8 cellular contexts compared by ENCODE assay signal in the genomic region with DNA sequence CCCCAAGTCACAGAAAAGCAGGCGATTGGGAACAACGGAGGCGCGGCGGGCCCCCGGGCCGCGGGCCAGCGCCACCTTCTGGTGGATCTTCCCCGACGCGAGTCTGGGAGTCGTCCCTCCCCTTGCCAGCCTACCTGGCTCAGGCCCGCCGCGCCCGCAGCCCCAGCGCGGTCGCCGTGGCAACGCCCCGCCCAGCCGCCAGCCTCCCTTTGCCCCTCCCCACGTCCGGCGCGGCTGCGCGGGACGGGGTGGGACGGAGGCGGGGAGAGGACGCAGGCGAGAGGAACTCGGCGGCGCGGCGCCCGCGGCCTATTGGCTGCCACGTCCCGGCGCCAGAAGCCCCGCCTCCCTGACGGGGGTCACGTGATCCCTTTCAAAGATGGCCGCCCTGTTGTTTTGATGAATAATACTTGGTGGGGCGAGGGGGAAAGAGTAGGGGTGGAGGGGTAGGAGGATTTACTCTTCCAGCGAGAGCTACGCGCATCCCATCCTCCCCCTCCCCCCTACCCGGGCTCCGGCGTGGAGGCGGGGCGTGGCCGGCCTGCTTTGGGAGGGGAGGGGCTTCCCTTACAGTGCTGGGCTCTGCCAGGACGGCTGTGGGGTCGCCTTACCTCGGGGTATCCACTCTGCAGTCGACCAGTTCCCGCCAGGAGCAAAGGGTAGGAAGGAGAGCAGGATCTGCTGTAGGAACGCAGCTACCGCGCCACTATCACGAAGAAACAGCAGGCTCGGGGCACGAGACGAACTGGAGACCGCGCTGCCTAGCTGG. TPM values are rescaled to one million over a fixed set of nuclear protein-coding genes. Genes with fewer than 3 reads are reported as not detected.
A peak's percentile ranks its signal among the peaks of the same experiment; 100 is the strongest.
DNase-seq lines count a peak whose midpoint lies in the region; ATAC-seq and TF ChIP-seq lines count a peak whose summit lies in the region.

A gene (plus strand): TSS at position 369 of the 769 bp plus-strand sequence. CDS start 713 bp downstream, outside the sequence.

- H3K4me1 Mint-ChIP-seq in CD14-positive monocyte: peaks cover 43% of the 10 kb centered on the region

- TF ChIP-seq CTCF in CD14-positive monocyte (IDR thresholded peaks at IDR 0.05): peak; percentile 71
- TF ChIP-seq CTCF in left lung (IDR thresholded peaks at IDR 0.05): peak; percentile 71 to 96

- H3K27me3 Mint-ChIP-seq in CD14-positive monocyte (ENCODE audit: low read depth in 3 of 3): no peaks in the 10 kb centered on the region

- H3K4me3 Mint-ChIP-seq in CD14-positive monocyte: peak within 1 kb of the TSS; percentile 95 to 96

- DNase-seq in CD14-positive monocyte (ENCODE audit: low spot score) (peak; percentile 97), NCI-H748 (lab: John Stamatoyannopoulos, UW; ENCODE audit: unreplicated experiment) (peak; percentile 96), dedifferentiated amniotic fluid mesenchymal stem cell (ENCODE audit: extremely low spot score) (peak; percentile 96), left lung (peak; percentile 98 to 100)
- DNase-seq in activated CD4-positive, alpha-beta T cell treated with anti-CD3 and anti-CD28 coated beads, Interleukin-2, amount 50 U/mL, for 1 hour: peak; percentile 98
- peak; percentile 98 for DNase-seq in stimulated activated CD4-positive, alpha-beta T cell treated with anti-CD3 and anti-CD28 coated beads, Interleukin-2, amount 100 ng/mL, for 48 hours

- peaks cover 0 to 1% (median 0%) of the 10 kb centered on the region in 7 donors for H3K9me3 Mint-ChIP-seq in CD14-positive monocyte

- H3K27ac Mint-ChIP-seq in CD14-positive monocyte: peak within 1 kb of the TSS; percentile 91 to 96 (median 96)

- peaks cover 9 to 28% of the 10 kb centered on the region in 2 donors for H3K4me1 ChIP-seq in left lung

- peak; percentile 97 for ATAC-seq in GM19372 (IDR thresholded peaks at IDR 0.05; ENCODE audit: low read depth, unreplicated experiment)
- peak; percentile 86 for ATAC-seq in HG03558 (IDR thresholded peaks at IDR 0.05; ENCODE audit: extremely low read depth, unreplicated experiment)
- ATAC-seq in left lung: peak; percentile 99

- peaks cover 0 to 15% of the 10 kb centered on the region in 2 donors for H3K36me3 ChIP-seq in left lung

- peak within 1 kb of the TSS; percentile 70 to 98 for H3K4me3 ChIP-seq in left lung

- H3K9me3 ChIP-seq in left lung: no peaks in the 10 kb centered on the region

- no peaks in the 10 kb centered on the region for H3K27me3 ChIP-seq in left lung

- intact Hi-C loops in CD14-positive monocyte (cut with micrococcal nuclease): loop anchor here (2.0 to 10.0 kb wide), 5 partner anchors 90 to 158 kb away; a partner anchor contains a TSS
- intact Hi-C loops in left lung (cut with DNase I): loop anchor here in 1 of 2 donors (10.0 kb wide), 1 partner anchor 88 kb away; a partner anchor contains a TSS

- peaks cover 7 to 21% of the 10 kb centered on the region in 2 donors for H3K36me3 Mint-ChIP-seq in CD14-positive monocyte

- peak within 1 kb of the TSS; percentile 89 to 94 for H3K27ac ChIP-seq in left lung

RNA-seq across cellular contexts. Expression of the gene that starts here (rescaled TPM):
- polyA plus RNA-seq in CD14-positive monocyte: 1 to 10 TPM; 6.0 to 9.2 TPM
- total RNA-seq in left lung: 10 to 100 TPM; 38.0 to 44.0 TPM

Comparison
In these comparisons a context has a peak if more than half of its experiments do, and no peak if none do; other contexts are left out.
1. Peak in every context shown above with its lines: DNase-seq, ATAC-seq, H3K4me3 ChIP-seq and H3K27ac ChIP-seq.